22 cellular contexts compared by ENCODE assay signal in genomic region chr16:64138621-64139020, GRCh38.
"Had no signal": no experiment of that assay in that cellular context is flagged by ENCODE, and none has a peak within 500 bp of the region (broad histone marks: within the 10 kb centered on the region; RNA-seq: fewer than 3 reads in every experiment).

No MANE protein-coding gene starts in this region.

- ATAC-seq: stimulated activated effector memory CD8-positive, alpha-beta T cell treated with anti-CD3 and anti-CD28 coated beads, Interleukin-12 subunit alpha, Interleukin-12 subunit beta, amount 100 ng/mL, for 72 hours; stimulated activated memory B cell treated with anti-CD40 and anti-IgM and Interleukin-4, amounts not matched to agents 10 μg/mL and 1 μg/mL and 100 μg/mL, for 72 hours; stimulated activated naive B cell treated with anti-CD40 and anti-IgM and Interleukin-4, amounts not matched to agents 10 μg/mL and 1 μg/mL and 100 μg/mL, for 72 hours; stimulated activated naive CD8-positive, alpha-beta T cell treated with anti-CD3 and anti-CD28 coated beads, Interleukin-15, amount 100 ng/mL, for 72 hours; stimulated activated naive CD8-positive, alpha-beta T cell treated with anti-CD3 and anti-CD28 coated beads, Interleukin-15, Interleukin-2, amounts not matched to agents 100 U/mL and 50 U/mL, for 24 hours; upper lobe of right lung had no signal

- DNase-seq: stimulated activated CD4-positive, alpha-beta T cell treated with anti-CD3 and anti-CD28 coated beads, Interleukin-2, amount 100 ng/mL, for 48 hours; stimulated activated CD4-positive, alpha-beta T cell treated with anti-CD3 and anti-CD28 coated beads, Interleukin-4, amount 100 ng/mL, for 1 hour; stimulated activated CD4-positive, alpha-beta T cell treated with anti-CD3 and anti-CD28 coated beads, Interleukin-4, amount 100 ng/mL, for 24 hours; stimulated activated CD4-positive, alpha-beta T cell treated with anti-CD3 and anti-CD28 coated beads, Interleukin-4, amount 100 ng/mL, for 4 hours; stimulated activated CD8-positive, alpha-beta memory T cell treated with anti-CD3 and anti-CD28 coated beads, Interleukin-4, amount 100 ng/mL, for 48 hours; stimulated activated naive B cell treated with anti-CD40 and anti-IgM and Interleukin-4, amounts not matched to agents 10 μg/mL and 1 μg/mL and 100 μg/mL, for 72 hours; stimulated activated naive CD4-positive, alpha-beta T cell; stimulated activated naive CD4-positive, alpha-beta T cell treated with Interleukin-2 at 50 U/mL for 16 hours; stimulated activated naive CD8-positive, alpha-beta T cell treated with anti-CD3 and anti-CD28 coated beads, Interleukin-15, amount 100 ng/mL, for 72 hours; stimulated activated naive CD8-positive, alpha-beta T cell treated with anti-CD3 and anti-CD28 coated beads, Interleukin-15, Interleukin-2, amounts not matched to agents 100 U/mL and 50 U/mL, for 24 hours; stomach; substantia nigra; testis; thyroid gland; tibial artery; transverse colon; trophoblast cell; upper lobe of left lung; upper lobe of right lung; uterus had no signal
